In genomic region chr2:920999-921398, GRCh38 we compare ENCODE assay signal across 39 cellular contexts. TPM values are rescaled to one million over a fixed set of nuclear protein-coding genes. Genes with fewer than 3 reads are reported as not detected.
"Had no signal": no experiment of that assay in that cellular context is flagged by ENCODE, and none has a peak within 500 bp of the region (broad histone marks: within the 10 kb centered on the region; RNA-seq: fewer than 3 reads in every experiment).

No MANE protein-coding gene starts in this region.

- H3K9me3 ChIP-seq: MG63 had no signal

- H3K27me3 ChIP-seq: MG63 had no signal

- DNase-seq: Karpas-422, Kasumi-1, MG63, MM.1S, MV-4-11, NCI-H1048, NCI-H1092, NCI-H1092 treated with DMSO at 0.1 percent for 48 hours, NCI-H1105, NCI-H1105 treated with DMSO at 0.1 percent for 48 hours, NCI-H1417, NCI-H1417 treated with DMSO at 0.1 percent for 48 hours, NCI-H1436, NCI-H1436 treated with DMSO at 0.1 percent for 48 hours, NCI-H146, NCI-H1694, NCI-H1694 treated with DMSO at 0.1 percent for 48 hours, NCI-H187, NCI-H187 treated with DMSO at 0.1 percent for 48 hours, NCI-H1930, NCI-H2029, NCI-H2029 treated with DMSO at 0.1 percent for 48 hours, NCI-H2081, NCI-H2081 treated with DMSO at 0.1 percent for 48 hours, NCI-H2107, NCI-H2171, NCI-H2227 treated with DMSO at 0.1 percent for 48 hours, NCI-H226, NCI-H345, NCI-H446, NCI-H446 treated with DMSO at 0.1 percent for 48 hours, NCI-H510A, NCI-H510A treated with DMSO at 0.1 percent for 48 hours, NCI-H524, NCI-H524 treated with DMSO at 0.1 percent for 48 hours had no signal

- H3K36me3 ChIP-seq: MG63 had no signal

- H3K4me3 ChIP-seq: MG63 had no signal

RNA-seq across cellular contexts. Expression of gene SNTG2, which starts 29.6 kb away (rescaled TPM):
- total RNA-seq: LHCN-M2, M059J, MCF 10A, NCI-H460 had no signal
